ENCODE assay signal across 8 cellular contexts in genomic region chr20:5119435-5120188, GRCh38. TPM values are rescaled to one million over a fixed set of nuclear protein-coding genes. Genes with fewer than 3 reads are reported as not detected.
DNase-seq lines count a peak whose midpoint lies in the region; ATAC-seq and TF ChIP-seq lines count a peak whose summit lies in the region.

Gene PCNA, minus strand, starts transcription at chr20:5119958. Its CDS starts 160 bp downstream, at chr20:5119798.

- TF ChIP-seq CTCF in Panc1 (IDR thresholded peaks at IDR 0.05), result no peak

- peak within 1 kb of the TSS; percentile 92 for H3K27ac ChIP-seq in Panc1 (ENCODE audit: low read length)

- peak; percentile 100 for TF ChIP-seq POLR2A in erythroblast (IDR thresholded peaks at IDR 0.05; ENCODE audit: low read length)

- peaks cover 26% of the 10 kb centered on the region for H3K4me1 Mint-ChIP-seq in activated T-cell treated with anti-CD3 and anti-CD28 coated beads, Interleukin-2, amount 50 U/mL, for 4 hours (ENCODE audit: low read depth)

- no peaks in the 10 kb centered on the region for H3K27me3 Mint-ChIP-seq in activated T-cell treated with anti-CD3 and anti-CD28 coated beads, Interleukin-2, amount 50 U/mL, for 4 hours (ENCODE audit: low read depth)

- no peaks in the 10 kb centered on the region for H3K27me3 ChIP-seq in Panc1 (ENCODE audit: control insufficient read depth, insufficient read depth, low read length)
- no peaks in the 10 kb centered on the region for H3K27me3 ChIP-seq in mucosa of stomach (ENCODE audit: control insufficient read depth, insufficient read depth, low read length)

- DNase-seq in DMS53 (lab: John Stamatoyannopoulos, UW) (peak; percentile 99), KG1 (lab: John Stamatoyannopoulos, UW) (peak; percentile 91), Panc1 (ENCODE audit: low read depth, low spot score) (peak; percentile 80), erythroblast (lab: John Stamatoyannopoulos, UW) (peak; percentile 98 to 99)
- peak; percentile 91 for DNase-seq in activated T-cell treated with anti-CD3 and anti-CD28 coated beads, Interleukin-2, amount 50 U/mL, for 4 hours
- DNase-seq in stimulated activated CD8-positive, alpha-beta memory T cell treated with anti-CD3 and anti-CD28 coated beads, Interleukin-7, amount 100 ng/mL, for 1 hour (ENCODE audit: low read depth in 2 of 2), result peak; percentile 86 to 90

- CTCF ChIA-PET in Panc1 (lab: Charles Lee), result no interaction called here

- no peaks in the 10 kb centered on the region for H3K9me3 Mint-ChIP-seq in activated T-cell treated with anti-CD3 and anti-CD28 coated beads, Interleukin-2, amount 50 U/mL, for 4 hours

- H3K36me3 ChIP-seq in Panc1 (ENCODE audit: control insufficient read depth, insufficient read depth, low read length) (peaks cover 35% of the 10 kb centered on the region), mucosa of stomach (ENCODE audit: control insufficient read depth, insufficient read depth, low read length) (peaks cover 8% of the 10 kb centered on the region)

- intact Hi-C loops in Panc1 (cut with micrococcal nuclease; ENCODE audit: unreplicated experiment), result no loop called here

- H3K9ac ChIP-seq in mucosa of stomach (ENCODE audit: low read length), result peak within 1 kb of the TSS; percentile 49

- H3K4me3 ChIP-seq in Panc1 (ENCODE audit: low read depth in 2 of 2, low read length in 2 of 2) (peak within 1 kb of the TSS; percentile 93), mucosa of stomach (ENCODE audit: low read length) (peak within 1 kb of the TSS; percentile 81)

- peak; percentile 93 for ATAC-seq in GM21723 (IDR thresholded peaks at IDR 0.05; ENCODE audit: unreplicated experiment)
- ATAC-seq in Panc1, result peak; percentile 98
- ATAC-seq in activated T-cell treated with anti-CD3 and anti-CD28 coated beads, Interleukin-2, amount 50 U/mL, for 4 hours, result peak; percentile 90 to 91

- H3K9me3 ChIP-seq in Panc1 (ENCODE audit: control insufficient read depth, insufficient read depth, low read depth, low read length) (no peaks in the 10 kb centered on the region), mucosa of stomach (ENCODE audit: control insufficient read depth, low read length) (no peaks in the 10 kb centered on the region)

- POLR2A ChIA-PET in Panc1 (lab: Charles Lee), result no interaction called here

- H3K4me3 Mint-ChIP-seq in activated T-cell treated with anti-CD3 and anti-CD28 coated beads, Interleukin-2, amount 50 U/mL, for 4 hours, result peak within 1 kb of the TSS; percentile 95

- peaks cover 11% of the 10 kb centered on the region; the same call in 1 of the 2 replicates for H3K4me1 ChIP-seq in Panc1 (ENCODE audit: control insufficient read depth, insufficient read depth, low read length)
- peaks cover 6% of the 10 kb centered on the region for H3K4me1 ChIP-seq in mucosa of stomach (ENCODE audit: control insufficient read depth, insufficient read depth, low read length)

- no TSS peak for BruUV-seq in Panc1 (replicated peaks; lab: Mats Ljungman, UMichigan)

- H3K36me3 Mint-ChIP-seq in activated T-cell treated with anti-CD3 and anti-CD28 coated beads, Interleukin-2, amount 50 U/mL, for 4 hours (ENCODE audit: insufficient read depth), result peaks cover 29% of the 10 kb centered on the region

- in situ Hi-C loops in Panc1 (cut with HindIII; ENCODE audit: low pct_unique_long_range_greater_than_20kb, low sequenced_read_pairs), result no loop called here

RNA-seq across cellular contexts. Expression of gene PCNA, which starts in this region (rescaled TPM):
- 182 TPM for total RNA-seq in Panc1 (2021; ENCODE audit: unreplicated experiment)
- 106 TPM for polyA plus RNA-seq in Panc1 (2012; ENCODE audit: insufficient read length)
- 100 to 1,000 TPM; 368 to 469 (median 411) TPM for total RNA-seq in activated T-cell treated with anti-CD3 and anti-CD28 coated beads, Interleukin-2, amount 50 U/mL, for 4 hours

Comparison
In these comparisons a context has a peak if more than half of its experiments do, and no peak if none do; other contexts are left out.
1. Peak in every context shown above with its lines: DNase-seq, ATAC-seq, H3K4me3 ChIP-seq and H3K27ac ChIP-seq.